ENCODE assay signal across 16 cellular contexts in genomic region chr3:172285844-172286243, GRCh38.
DNase-seq lines count a peak whose midpoint lies in the region; ATAC-seq and TF ChIP-seq lines count a peak whose summit lies in the region.
"Had no signal": no experiment of that assay in that cellular context is flagged by ENCODE, and none has a peak within 500 bp of the region (broad histone marks: within the 10 kb centered on the region; RNA-seq: fewer than 3 reads in every experiment).

No MANE protein-coding gene starts in this region.

- H3K4ac ChIP-seq in trophoblast cell (ENCODE audit: low read depth, low read length), result no peak overlapping the region

- WGBS in trophoblast cell (ENCODE audit: extremely low coverage, insufficient coverage, insufficient read length), result no CpG with 5 or more reads among the region's 4 CpGs

- no peak overlapping the region for H3K18ac ChIP-seq in trophoblast cell (ENCODE audit: low read length)

- no peak overlapping the region for H3K23ac ChIP-seq in trophoblast cell (ENCODE audit: low read length)

- no peaks in the 10 kb centered on the region for H3K79me2 ChIP-seq in trophoblast cell (ENCODE audit: control insufficient read depth, insufficient read depth, low read length, poor library complexity)

- no peak overlapping the region for H2BK120ac ChIP-seq in trophoblast cell (ENCODE audit: insufficient read depth, low read length, poor library complexity)

- no peak overlapping the region for H3K14ac ChIP-seq in trophoblast cell (ENCODE audit: low read length)

- H3K4me3 ChIP-seq in epithelial cell of proximal tubule (ENCODE audit: low read depth, low read length) (no peak overlapping the region), trophoblast cell (ENCODE audit: low read depth, low read length) (no peak overlapping the region)
- H3K4me3 ChIP-seq: mucosa of descending colon had no signal

- H2AFZ ChIP-seq in trophoblast cell (ENCODE audit: insufficient read depth, low read length, poor library complexity), result no peak overlapping the region

- no peak overlapping the region for H4K91ac ChIP-seq in trophoblast cell (ENCODE audit: low read depth, low read length)

- intact Hi-C loops in posterior vena cava (cut with DNase I), result no loop called here

- no peak overlapping the region for H2BK12ac ChIP-seq in trophoblast cell (ENCODE audit: low read length)

- TF ChIP-seq CTCF in epithelial cell of proximal tubule (conservative IDR thresholded peaks at IDR 0.05; ENCODE audit: low read depth, low read length), result no peak

- peaks cover 18 to 27% of the 10 kb centered on the region in 2 experiments for H3K4me1 ChIP-seq in trophoblast cell (ENCODE audit: control insufficient read depth in 1 of 2, insufficient read depth in 2 of 2, low read length in 2 of 2)

- no peak overlapping the region for H2AK5ac ChIP-seq in trophoblast cell (ENCODE audit: low read length)

- no peak overlapping the region for H3K4me2 ChIP-seq in trophoblast cell (ENCODE audit: low read length)

- H3K9ac ChIP-seq in trophoblast cell (ENCODE audit: low read length), result no peak overlapping the region

- H3K9me3 ChIP-seq in trophoblast cell (ENCODE audit: insufficient read depth, low read depth, low read length), result no peaks in the 10 kb centered on the region
- H3K9me3 ChIP-seq: mucosa of descending colon had no signal

- H3K79me1 ChIP-seq in trophoblast cell (ENCODE audit: low read length), result peaks cover 13% of the 10 kb centered on the region

- peak overlapping the region; percentile 64 for H3K27ac ChIP-seq in trophoblast cell (ENCODE audit: low read depth, low read length)

- H3K36me3 ChIP-seq in trophoblast cell (ENCODE audit: control insufficient read depth in 1 of 2, insufficient read depth in 2 of 2, low read length in 2 of 2), result peaks cover 3 to 11% of the 10 kb centered on the region in 2 experiments

- H4K8ac ChIP-seq in trophoblast cell (ENCODE audit: low read depth, low read length), result no peak overlapping the region

- DNase-seq in EH (ENCODE audit: low read depth), result peak; percentile 85
- DNase-seq in NCI-H226, result peak; percentile 84
- DNase-seq in epithelial cell of proximal tubule (ENCODE audit: low read depth), result peak; percentile 22
- peak in 1 of 2 donors; percentile 77 for DNase-seq in trophoblast cell
- no peak for DNase-seq in H4 (ENCODE audit: low spot score)
- DNase-seq in posterior vena cava (ENCODE audit: low spot score), result no peak
- DNase-seq: activated CD4-positive, alpha-beta T cell treated with anti-CD3 and anti-CD28 coated beads for 1 hour; foreskin fibroblast; GOT3; Karpas-422; mucosa of descending colon; NCI-H510A; posterior cingulate gyrus; T-helper 17 cell had no signal

- no peak overlapping the region for H4K12ac ChIP-seq in trophoblast cell (ENCODE audit: low read depth, low read length)

- no peaks in the 10 kb centered on the region for H3K27me3 ChIP-seq in trophoblast cell (ENCODE audit: insufficient read depth, low read length)

- ATAC-seq in GM19328 (IDR thresholded peaks at IDR 0.05; ENCODE audit: unreplicated experiment), result no peak
- ATAC-seq: mucosa of descending colon, Panc1, T-helper 17 cell had no signal

- no peak overlapping the region for H2BK5ac ChIP-seq in trophoblast cell (ENCODE audit: low read depth, low read length, poor library complexity)

Comparison
In these comparisons a context has a peak if more than half of its experiments do, and no peak if none do; other contexts are left out.
1. DNase-seq: peak in EH (single experiment), NCI-H226 (single experiment) and epithelial cell of proximal tubule (single experiment); none in H4 (single experiment) and posterior vena cava (single experiment).